In genomic region chr1:24983006-24983680, GRCh38 we compare ENCODE assay signal across 20 cellular contexts. TPM values are rescaled to one million over a fixed set of nuclear protein-coding genes. Genes with fewer than 3 reads are reported as not detected.
DNase-seq lines count a peak whose midpoint lies in the region; ATAC-seq and TF ChIP-seq lines count a peak whose summit lies in the region.
"Had no signal": no experiment of that assay in that cellular context is flagged by ENCODE, and none has a peak within 500 bp of the region (broad histone marks: within the 10 kb centered on the region; RNA-seq: fewer than 3 reads in every experiment).

No MANE protein-coding gene starts in this region.

- H3K9me3 Mint-ChIP-seq in natural killer cell treated with Interleukin-12 subunit alpha and Interleukin-12 subunit beta and Interleukin-15 and Interleukin-18, amount 100 ng/mL, for 72 hours = no peaks in the 10 kb centered on the region
- no peaks in the 10 kb centered on the region for H3K9me3 Mint-ChIP-seq in natural killer cell
- peaks cover 5% of the 10 kb centered on the region for H3K9me3 Mint-ChIP-seq in activated CD8-positive, alpha-beta T cell treated with anti-CD3 and anti-CD28 coated beads for 36 hours
- no peaks in the 10 kb centered on the region for H3K9me3 Mint-ChIP-seq in endothelial cell (ENCODE audit: unreplicated experiment)

- peaks cover 74 to 83% of the 10 kb centered on the region in 2 donors for H3K4me1 Mint-ChIP-seq in natural killer cell treated with Interleukin-12 subunit alpha and Interleukin-12 subunit beta and Interleukin-15 and Interleukin-18, amount 100 ng/mL, for 72 hours (ENCODE audit: low read depth in 2 of 2)
- H3K4me1 Mint-ChIP-seq in natural killer cell (peaks cover 40 to 73% of the 10 kb centered on the region in 2 donors), endothelial cell (ENCODE audit: unreplicated experiment) (no peaks in the 10 kb centered on the region)
- H3K4me1 Mint-ChIP-seq in activated CD8-positive, alpha-beta T cell treated with anti-CD3 and anti-CD28 coated beads for 36 hours (ENCODE audit: low read depth) = peaks cover 94% of the 10 kb centered on the region

- H3K27me3 Mint-ChIP-seq in natural killer cell treated with Interleukin-12 subunit alpha and Interleukin-12 subunit beta and Interleukin-15 and Interleukin-18, amount 100 ng/mL, for 72 hours = peaks cover 19 to 31% of the 10 kb centered on the region in 2 donors
- H3K27me3 Mint-ChIP-seq in natural killer cell (ENCODE audit: low read depth in 2 of 2) (peaks cover 70 to 71% of the 10 kb centered on the region in 2 donors), endothelial cell (ENCODE audit: unreplicated experiment) (peaks cover 19% of the 10 kb centered on the region)
- no peaks in the 10 kb centered on the region for H3K27me3 Mint-ChIP-seq in activated CD8-positive, alpha-beta T cell treated with anti-CD3 and anti-CD28 coated beads for 36 hours

- intact Hi-C loops in natural killer cell (cut with micrococcal nuclease) = no loop called here
- intact Hi-C loops in activated CD8-positive, alpha-beta T cell treated with anti-CD3 and anti-CD28 coated beads for 36 hours (cut with micrococcal nuclease) = no loop called here

- CTCF ChIA-PET in activated CD8-positive, alpha-beta T cell treated with anti-CD3 and anti-CD28 coated beads for 36 hours (lab: Charles Lee) = interaction anchor here (0.9 to 6.3 kb wide), 3 partner anchors 13 to 54 kb away, joined by 3 to 40 read pairs (median 12); no protein-coding TSS in a partner anchor

- ATAC-seq in natural killer cell treated with Interleukin-12 subunit alpha and Interleukin-12 subunit beta and Interleukin-15 and Interleukin-18, amount 100 ng/mL, for 72 hours = no peak
- no peak for ATAC-seq in natural killer cell
- ATAC-seq in activated CD8-positive, alpha-beta T cell treated with anti-CD3 and anti-CD28 coated beads for 36 hours = no peak
- no peak for ATAC-seq in HG03045 (IDR thresholded peaks at IDR 0.05; ENCODE audit: unreplicated experiment)
- ATAC-seq: HCT116, left lung had no signal

- POLR2A ChIA-PET in activated CD8-positive, alpha-beta T cell treated with anti-CD3 and anti-CD28 coated beads for 36 hours (lab: Charles Lee) = interaction anchor here (1.4 to 7.3 kb wide), 8 partner anchors 9 to 39 kb away, joined by 3 to 59 read pairs (median 8); no protein-coding TSS in a partner anchor

- H3K36me3 Mint-ChIP-seq in natural killer cell treated with Interleukin-12 subunit alpha and Interleukin-12 subunit beta and Interleukin-15 and Interleukin-18, amount 100 ng/mL, for 72 hours = peaks cover 2% of the 10 kb centered on the region
- H3K36me3 Mint-ChIP-seq in natural killer cell = no peaks in the 10 kb centered on the region
- H3K36me3 Mint-ChIP-seq in activated CD8-positive, alpha-beta T cell treated with anti-CD3 and anti-CD28 coated beads for 36 hours (ENCODE audit: low read depth) = peaks cover 35% of the 10 kb centered on the region
- peaks cover 4% of the 10 kb centered on the region for H3K36me3 Mint-ChIP-seq in endothelial cell (ENCODE audit: low read depth, unreplicated experiment)

- TF ChIP-seq CTCF in natural killer cell (IDR thresholded peaks at IDR 0.05) (no peak), endothelial cell (IDR thresholded peaks at IDR 0.05; ENCODE audit: unreplicated experiment) (no peak)
- no peak for TF ChIP-seq CTCF in activated CD8-positive, alpha-beta T cell treated with anti-CD3 and anti-CD28 coated beads for 36 hours (IDR thresholded peaks at IDR 0.05)

- peak; percentile 29 for DNase-seq in natural killer cell treated with Interleukin-12 subunit alpha and Interleukin-12 subunit beta and Interleukin-15 and Interleukin-18, amount 100 ng/mL, for 72 hours (ENCODE audit: low spot score)
- DNase-seq in natural killer cell = no peak
- DNase-seq in activated CD8-positive, alpha-beta T cell treated with anti-CD3 and anti-CD28 coated beads for 36 hours = no peak
- no peak for DNase-seq in endothelial cell (ENCODE audit: low spot score)
- DNase-seq in AG08396 (ENCODE audit: low spot score) = no peak
- no peak for DNase-seq in NCI-H1105 treated with DMSO at 0.1 percent for 48 hours (lab: John Stamatoyannopoulos, UW)
- DNase-seq: activated CD4-positive, CD25-positive, alpha-beta regulatory T cell; caudate nucleus; DMS79 treated with DMSO at 0.1 percent for 48 hours; erythroblast; foreskin fibroblast; KBM-7; left lung; NCI-H2171; NCI-H524 treated with DMSO at 0.1 percent for 48 hours; nephron progenitor cell; sigmoid colon; T1000 had no signal

- peak overlapping the region; percentile 56 to 65 for H3K27ac Mint-ChIP-seq in natural killer cell treated with Interleukin-12 subunit alpha and Interleukin-12 subunit beta and Interleukin-15 and Interleukin-18, amount 100 ng/mL, for 72 hours
- H3K27ac Mint-ChIP-seq in natural killer cell (peak overlapping the region in 1 of 2 donors; percentile 19), endothelial cell (ENCODE audit: unreplicated experiment) (peak overlapping the region; percentile 15)
- H3K27ac Mint-ChIP-seq in activated CD8-positive, alpha-beta T cell treated with anti-CD3 and anti-CD28 coated beads for 36 hours = peak overlapping the region; percentile 94
- H3K27ac Mint-ChIP-seq: nephron progenitor cell had no signal

- H3K4me3 Mint-ChIP-seq in natural killer cell treated with Interleukin-12 subunit alpha and Interleukin-12 subunit beta and Interleukin-15 and Interleukin-18, amount 100 ng/mL, for 72 hours = peak overlapping the region; percentile 40
- H3K4me3 Mint-ChIP-seq in natural killer cell (no peak overlapping the region), endothelial cell (ENCODE audit: unreplicated experiment) (no peak overlapping the region)
- no peak overlapping the region for H3K4me3 Mint-ChIP-seq in activated CD8-positive, alpha-beta T cell treated with anti-CD3 and anti-CD28 coated beads for 36 hours
- H3K4me3 Mint-ChIP-seq: nephron progenitor cell had no signal

RNA-seq across cellular contexts. Expression of gene RUNX3, which starts 53.1 kb away (rescaled TPM):
- total RNA-seq in natural killer cell treated with Interleukin-12 subunit alpha and Interleukin-12 subunit beta and Interleukin-15 and Interleukin-18, amount 100 ng/mL, for 72 hours = 100 to 1,000 TPM; 177 to 186 TPM
- 100 to 1,000 TPM; 537 to 630 (median 601) TPM for total RNA-seq in natural killer cell
- 100 to 1,000 TPM; 180 to 183 TPM for total RNA-seq in activated CD8-positive, alpha-beta T cell treated with anti-CD3 and anti-CD28 coated beads for 36 hours
- total RNA-seq in endothelial cell (ENCODE audit: unreplicated experiment) = 1.8 TPM

Comparison
In these comparisons a context has a peak if more than half of its experiments do, and no peak if none do; other contexts are left out.
1. RNA of gene RUNX3, which starts 53.1 kb away (total RNA-seq): 537 to 630 TPM in natural killer cell, 177 to 186 TPM in natural killer cell treated with Interleukin-12 subunit alpha and Interleukin-12 subunit beta and Interleukin-15 and Interleukin-18, amount 100 ng/mL, for 72 hours and 180 to 183 TPM in activated CD8-positive, alpha-beta T cell treated with anti-CD3 and anti-CD28 coated beads for 36 hours; 1.8 TPM in endothelial cell (single experiment); every median in the first group is over 10 times any median in the second.